ENCODE assay signal across 8 cellular contexts in genomic region chr1:6519935-6520621, GRCh38. TPM values are rescaled to one million over a fixed set of nuclear protein-coding genes. Genes with fewer than 3 reads are reported as not detected.
DNase-seq lines count a peak whose midpoint lies in the region; ATAC-seq and TF ChIP-seq lines count a peak whose summit lies in the region.

No MANE protein-coding gene starts in this region.

- POLR2A ChIA-PET in AG04449 (lab: Yijun Ruan, JAX): no interaction called here

- no peak for ATAC-seq in HG03196 (IDR thresholded peaks at IDR 0.05; ENCODE audit: unreplicated experiment)

- TF ChIP-seq CTCF in AG04449 (IDR thresholded peaks at IDR 0.05; ENCODE audit: insufficient read depth, low read length, missing control alignments): no peak
- no peak for TF ChIP-seq CTCF in brain (conservative IDR thresholded peaks at IDR 0.05)

- no peaks in the 10 kb centered on the region for H3K9me3 Mint-ChIP-seq in brain

- peak overlapping the region; percentile 91 to 98 (median 95) for H3K27ac Mint-ChIP-seq in brain

- peaks cover 3% of the 10 kb centered on the region for H3K27me3 Mint-ChIP-seq in brain

- H3K4me1 Mint-ChIP-seq in brain: peaks cover 42% of the 10 kb centered on the region

- peak; percentile 24 for DNase-seq in AG04449 (ENCODE audit: low read depth, low spot score)
- DNase-seq in M059J (ENCODE audit: low read depth): peak; percentile 97
- DNase-seq in left kidney (ENCODE audit: low read depth, low spot score): peak; percentile 89
- no peak for DNase-seq in activated CD4-positive, alpha-beta T cell treated with anti-CD3 and anti-CD28 coated beads, Interleukin-2, amount 50 U/mL, for 1 hour
- no peak for DNase-seq in SW 1271 (lab: John Stamatoyannopoulos, UW)
- no peak for DNase-seq in OCI-M1 (lab: John Stamatoyannopoulos, UW)

- CTCF ChIA-PET in AG04449 (lab: Yijun Ruan, JAX): interaction anchor here (1.0 to 11.4 kb wide), 5 partner anchors 16 to 79 kb away, joined by 3 to 139 read pairs (median 4); partner anchors contain the start of genes PLEKHG5 and TAS1R1

- H3K4me3 ChIP-seq in AG04449 (ENCODE audit: low read depth, low read length): no peak overlapping the region

- H3K4me3 Mint-ChIP-seq in brain: peak overlapping the region; percentile 46 to 73 (median 70)

- H3K36me3 Mint-ChIP-seq in brain: peaks cover 10% of the 10 kb centered on the region

RNA-seq across cellular contexts. Expression of gene PLEKHG5, which starts 28.6 kb away (rescaled TPM):
- total RNA-seq in M059J (2014; rRNA removed; shearing (Covaris generic)): 3.9 and 11.2 TPM in 2 replicates
- polyA plus RNA-seq in brain (ENCODE audit: insufficient read depth, low read depth, low replicate concordance): 28.0 TPM

RNA-seq across cellular contexts. Expression of gene NOL9, which starts 34.2 kb away (rescaled TPM):
- total RNA-seq in M059J (2014; rRNA removed; shearing (Covaris generic)): 13.2 and 25.5 TPM in 2 replicates
- 5.0 TPM for polyA plus RNA-seq in brain (ENCODE audit: insufficient read depth, low read depth, low replicate concordance)

RNA-seq across cellular contexts. Expression of gene TAS1R1, which starts 35.0 kb away (rescaled TPM):
- 0.27 TPM in 1 of 2 replicates, not detected in the other for total RNA-seq in M059J (2014; rRNA removed; shearing (Covaris generic))
- not detected for polyA plus RNA-seq in brain (ENCODE audit: insufficient read depth, low read depth, low replicate concordance)

RNA-seq across cellular contexts. Expression of gene TNFRSF25, which starts 54.1 kb away (rescaled TPM):
- 8.7 and 9.1 TPM in 2 replicates for total RNA-seq in M059J (2014; rRNA removed; shearing (Covaris generic))
- polyA plus RNA-seq in brain (ENCODE audit: insufficient read depth, low read depth, low replicate concordance): 6.4 TPM

RNA-seq across cellular contexts. Expression of gene ZBTB48, which starts 59.7 kb away (rescaled TPM):
- 5.8 and 20.0 TPM in 2 replicates for total RNA-seq in M059J (2014; rRNA removed; shearing (Covaris generic))
- 24.0 TPM for polyA plus RNA-seq in brain (ENCODE audit: insufficient read depth, low read depth, low replicate concordance)

Comparison
In these comparisons a context has a peak if more than half of its experiments do, and no peak if none do; other contexts are left out.
1. DNase-seq: peak in AG04449 (single experiment), M059J (single experiment) and left kidney (single experiment); none in activated CD4-positive, alpha-beta T cell treated with anti-CD3 and anti-CD28 coated beads, Interleukin-2, amount 50 U/mL, for 1 hour (single experiment), SW 1271 (0 of 2) and OCI-M1 (single experiment).